17 cellular contexts compared by ENCODE assay signal in the genomic region with DNA sequence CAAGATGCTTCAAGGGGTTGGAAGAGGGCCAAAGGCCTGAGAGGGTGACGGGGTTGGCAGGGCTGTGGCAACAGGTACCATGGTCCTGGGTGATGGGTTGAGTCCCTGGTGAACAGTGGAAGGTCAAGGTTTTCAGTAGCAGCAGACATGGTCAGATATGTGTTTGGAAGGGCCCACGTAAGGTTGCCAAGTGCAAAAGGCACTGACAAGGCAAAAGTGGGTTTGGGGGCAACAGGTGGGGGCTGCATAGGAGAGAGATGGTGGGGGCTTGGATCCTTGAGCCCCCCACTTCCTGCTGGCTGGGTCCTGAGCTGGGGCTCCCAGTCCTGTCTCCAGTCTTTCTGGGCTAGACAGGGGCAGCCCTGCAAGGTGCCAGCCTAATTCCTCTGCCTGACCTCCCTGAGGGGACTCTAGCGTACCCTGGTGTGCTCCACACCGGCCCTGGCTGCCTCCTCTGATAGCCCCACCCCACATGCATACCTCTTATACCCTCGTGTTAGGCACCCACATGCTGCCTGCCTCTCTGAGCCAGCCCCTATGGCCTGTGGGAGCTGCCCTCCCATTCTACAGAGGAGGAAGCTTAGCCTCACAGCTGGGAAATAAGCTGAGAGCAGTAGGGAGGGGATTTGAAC.
"Had no signal": no experiment of that assay in that cellular context is flagged by ENCODE, and none has a peak within 500 bp of the region (broad histone marks: within the 10 kb centered on the region; RNA-seq: fewer than 3 reads in every experiment).

No MANE protein-coding gene starts in this region.

- H3K27me3 ChIP-seq: left lung, neutrophil, ovary, tibial nerve, uterus had no signal

- FAIRE-seq: keratinocyte had no signal

- H3K9me3 ChIP-seq: left lung, lower lobe of right lung, neutrophil, ovary, tibial nerve, uterus had no signal

- H3K27ac ChIP-seq: left lung, lower lobe of right lung, neutrophil, ovary, uterus had no signal

- H3K27me3 Mint-ChIP-seq: naive thymus-derived CD8-positive, alpha-beta T cell; stimulated activated memory B cell treated with anti-CD40 and anti-IgM and Interleukin-4, amounts not matched to agents 10 μg/mL and 1 μg/mL and 100 μg/mL, for 72 hours; stimulated activated naive CD8-positive, alpha-beta T cell treated with anti-CD3 and anti-CD28 coated beads, Interleukin-15, amount 100 ng/mL, for 72 hours had no signal

- H3K36me3 Mint-ChIP-seq: naive thymus-derived CD8-positive, alpha-beta T cell; stimulated activated memory B cell treated with anti-CD40 and anti-IgM and Interleukin-4, amounts not matched to agents 10 μg/mL and 1 μg/mL and 100 μg/mL, for 72 hours; type B pancreatic cell had no signal

- H3K4me3 Mint-ChIP-seq: naive thymus-derived CD8-positive, alpha-beta T cell; nephron; neural crest cell; stimulated activated memory B cell treated with anti-CD40 and anti-IgM and Interleukin-4, amounts not matched to agents 10 μg/mL and 1 μg/mL and 100 μg/mL, for 72 hours; stimulated activated naive CD8-positive, alpha-beta T cell treated with anti-CD3 and anti-CD28 coated beads, Interleukin-15, amount 100 ng/mL, for 72 hours; type B pancreatic cell had no signal

- H3K36me3 ChIP-seq: left lung, lower lobe of right lung, neutrophil, ovary, tibial nerve, uterus had no signal

- H3K4me1 ChIP-seq: uterus had no signal

- H3K4me2 ChIP-seq: smooth muscle cell had no signal

- H3K9me3 Mint-ChIP-seq: naive thymus-derived CD8-positive, alpha-beta T cell; nephron; neural crest cell; stimulated activated naive CD8-positive, alpha-beta T cell treated with anti-CD3 and anti-CD28 coated beads, Interleukin-15, amount 100 ng/mL, for 72 hours; type B pancreatic cell had no signal

- H3K27ac Mint-ChIP-seq: progenitor cell of endocrine pancreas; stimulated activated memory B cell treated with anti-CD40 and anti-IgM and Interleukin-4, amounts not matched to agents 10 μg/mL and 1 μg/mL and 100 μg/mL, for 72 hours; stimulated activated naive CD8-positive, alpha-beta T cell treated with anti-CD3 and anti-CD28 coated beads, Interleukin-15, amount 100 ng/mL, for 72 hours; type B pancreatic cell had no signal

- DNase-seq: lower lobe of right lung, mammary epithelial cell, occipital lobe had no signal

- H3K4me3 ChIP-seq: left lung, lower lobe of right lung, ovary, smooth muscle cell, tibial nerve, uterus had no signal
